12 cellular contexts compared by ENCODE assay signal in genomic region chr22:20922141-20922751, GRCh38. TPM values are rescaled to one million over a fixed set of nuclear protein-coding genes. Genes with fewer than 3 reads are reported as not detected.
DNase-seq lines count a peak whose midpoint lies in the region; ATAC-seq and TF ChIP-seq lines count a peak whose summit lies in the region.
"Had no signal": no experiment of that assay in that cellular context is flagged by ENCODE, and none has a peak within 500 bp of the region (broad histone marks: within the 10 kb centered on the region; RNA-seq: fewer than 3 reads in every experiment).

No MANE protein-coding gene starts in this region.

- H3K27me3 ChIP-seq in PC-9 (ENCODE audit: insufficient read depth, low read depth) (no peaks in the 10 kb centered on the region), smooth muscle cell (ENCODE audit: low read depth) (no peaks in the 10 kb centered on the region), brain microvascular endothelial cell (replicated peaks) (no peaks in the 10 kb centered on the region)

- no peak for DNase-seq in activated T-cell treated with anti-CD3 and anti-CD28 coated beads, Interleukin-2, amount 50 U/mL, for 72 hours
- DNase-seq in activated T-cell treated with anti-CD3 and anti-CD28 coated beads, Interleukin-2, amount 50 U/mL, for 48 hours, result no peak
- DNase-seq in PC-9, result no peak
- no peak for DNase-seq in effector memory CD8-positive, alpha-beta T cell
- no peak for DNase-seq in smooth muscle cell (lab: John Stamatoyannopoulos, UW; ENCODE audit: unreplicated experiment)
- no peak for DNase-seq in middle frontal gyrus (ENCODE audit: extremely low spot score, low spot score)
- no peak for DNase-seq in effector CD4-positive, alpha-beta T cell
- DNase-seq in brain microvascular endothelial cell, result no peak
- DNase-seq: amniotic stem cell; NCI-H1417 treated with DMSO at 0.1 percent for 48 hours; NCI-H446; stimulated activated CD4-positive, alpha-beta T cell treated with anti-CD3 and anti-CD28 coated beads, Interleukin-1b, Interleukin-23, amount 100 ng/mL, for 48 hours had no signal

- peaks cover 98% of the 10 kb centered on the region for H3K79me2 ChIP-seq in PC-9 (ENCODE audit: low read depth)
- peaks cover 100% of the 10 kb centered on the region for H3K79me2 ChIP-seq in smooth muscle cell (ENCODE audit: low read depth)

- no peaks in the 10 kb centered on the region for H3F3A ChIP-seq in PC-9 (ENCODE audit: insufficient read depth, low read depth)
- no peaks in the 10 kb centered on the region for H3F3A ChIP-seq in smooth muscle cell (ENCODE audit: low read depth)

- 64% methylated on average over 3 of the region's 3 CpGs for WGBS in smooth muscle cell (ENCODE audit: low lambda C conversion rate)

- TF ChIP-seq CTCF in PC-9 (conservative IDR thresholded peaks at IDR 0.05) (no peak), smooth muscle cell (IDR thresholded peaks at IDR 0.05; ENCODE audit: borderline replicate concordance, insufficient read depth, poor library complexity, severe bottlenecking) (no peak), brain microvascular endothelial cell (IDR thresholded peaks at IDR 0.05; ENCODE audit: low read depth, low read length, missing control alignments) (no peak)

- no peak overlapping the region for H3K9ac ChIP-seq in smooth muscle cell (ENCODE audit: low read depth)

- H3K4me2 ChIP-seq in PC-9 (peak overlapping the region; percentile 46), smooth muscle cell (peak overlapping the region; percentile 20)

- H3K9me3 Mint-ChIP-seq in activated T-cell treated with anti-CD3 and anti-CD28 coated beads, Interleukin-2, amount 50 U/mL, for 72 hours, result no peaks in the 10 kb centered on the region
- H3K9me3 Mint-ChIP-seq in effector memory CD8-positive, alpha-beta T cell, result no peaks in the 10 kb centered on the region

- in situ Hi-C loops in brain microvascular endothelial cell (cut with HindIII; ENCODE audit: low pct_ligation_motif_present, low sequenced_read_pairs), result no loop called here

- CTCF ChIA-PET in PC-9 (lab: Charles Lee), result no interaction called here

- H3K9me3 ChIP-seq in PC-9 (ENCODE audit: insufficient read depth, low read depth) (no peaks in the 10 kb centered on the region), smooth muscle cell (replicated peaks; ENCODE audit: low read depth) (no peaks in the 10 kb centered on the region)

- no peak overlapping the region for H2AFZ ChIP-seq in PC-9
- no peak overlapping the region for H2AFZ ChIP-seq in smooth muscle cell (ENCODE audit: low read depth)

- H3K4me3 ChIP-seq in PC-9 (no peak overlapping the region), smooth muscle cell (no peak overlapping the region), brain microvascular endothelial cell (ENCODE audit: low read depth, low read length) (no peak overlapping the region)

- intact Hi-C loops in PC-9 (cut with micrococcal nuclease; ENCODE audit: unreplicated experiment), result no loop called here

- ATAC-seq in activated T-cell treated with anti-CD3 and anti-CD28 coated beads, Interleukin-2, amount 50 U/mL, for 72 hours (replicated peaks in 1 of 2), result no peak
- no peak for ATAC-seq in effector memory CD8-positive, alpha-beta T cell (replicated peaks)

- POLR2A ChIA-PET in PC-9 (lab: Charles Lee; ENCODE audit: unreplicated experiment), result interaction anchor here (0.6 to 0.7 kb wide), 2 partner anchors 29 to 30 kb away, joined by 5 to 10 read pairs; no protein-coding TSS in a partner anchor

- no TSS peak for BruUV-seq in PC-9 (replicated peaks; lab: Mats Ljungman, UMichigan)

- peak overlapping the region; percentile 6 to 7 for H3K4me3 Mint-ChIP-seq in activated T-cell treated with anti-CD3 and anti-CD28 coated beads, Interleukin-2, amount 50 U/mL, for 72 hours
- peak overlapping the region; percentile 77 to 96 for H3K4me3 Mint-ChIP-seq in effector memory CD8-positive, alpha-beta T cell

- H3K27ac Mint-ChIP-seq in activated T-cell treated with anti-CD3 and anti-CD28 coated beads, Interleukin-2, amount 50 U/mL, for 72 hours, result peak overlapping the region; percentile 25
- peak overlapping the region; percentile 15 to 82 for H3K27ac Mint-ChIP-seq in effector memory CD8-positive, alpha-beta T cell

- peaks cover 59% of the 10 kb centered on the region for H3K4me1 Mint-ChIP-seq in activated T-cell treated with anti-CD3 and anti-CD28 coated beads, Interleukin-2, amount 50 U/mL, for 72 hours (ENCODE audit: low read depth)
- peaks cover 43 to 71% of the 10 kb centered on the region in 2 donors for H3K4me1 Mint-ChIP-seq in effector memory CD8-positive, alpha-beta T cell (ENCODE audit: low read depth in 2 of 2)

- H4K20me1 ChIP-seq in PC-9 (ENCODE audit: insufficient read depth), result peaks cover 74% of the 10 kb centered on the region
- peaks cover 95% of the 10 kb centered on the region for H4K20me1 ChIP-seq in smooth muscle cell (ENCODE audit: low read depth)

- H3K27ac ChIP-seq in PC-9 (no peak overlapping the region), smooth muscle cell (ENCODE audit: low read depth) (no peak overlapping the region), brain microvascular endothelial cell (no peak overlapping the region)

- H3K4me1 ChIP-seq in PC-9 (replicated peaks; ENCODE audit: insufficient read depth) (peaks cover 20% of the 10 kb centered on the region), smooth muscle cell (ENCODE audit: low read depth) (peaks cover 29% of the 10 kb centered on the region)

- H3K36me3 ChIP-seq in PC-9 (ENCODE audit: low read depth) (no peaks in the 10 kb centered on the region), smooth muscle cell (ENCODE audit: low read depth) (no peaks in the 10 kb centered on the region), brain microvascular endothelial cell (replicated peaks) (peaks cover 5% of the 10 kb centered on the region)

- no peaks in the 10 kb centered on the region for H3K27me3 Mint-ChIP-seq in activated T-cell treated with anti-CD3 and anti-CD28 coated beads, Interleukin-2, amount 50 U/mL, for 72 hours (ENCODE audit: low read depth)
- no peaks in the 10 kb centered on the region for H3K27me3 Mint-ChIP-seq in effector memory CD8-positive, alpha-beta T cell

- H3K36me3 Mint-ChIP-seq in activated T-cell treated with anti-CD3 and anti-CD28 coated beads, Interleukin-2, amount 50 U/mL, for 72 hours (ENCODE audit: insufficient read depth in 2 of 2), result peaks cover 10 to 11% of the 10 kb centered on the region in 2 donors
- H3K36me3 Mint-ChIP-seq in effector memory CD8-positive, alpha-beta T cell (ENCODE audit: insufficient read depth), result peaks cover 28% of the 10 kb centered on the region

- no peaks in the 10 kb centered on the region for H3K9me2 ChIP-seq in PC-9 (ENCODE audit: insufficient read depth)

RNA-seq across cellular contexts. Expression of gene CRKL, which starts 5.0 kb away (rescaled TPM):
- total RNA-seq in activated T-cell treated with anti-CD3 and anti-CD28 coated beads, Interleukin-2, amount 50 U/mL, for 72 hours, result 10 to 100 TPM; 70.4 to 71.5 TPM
- 45.8 and 49.7 TPM in 2 replicates for total RNA-seq in PC-9 (2021)
- 40.9 TPM in 2 replicates for total RNA-seq in smooth muscle cell
- polyA plus RNA-seq in smooth muscle cell, result 25.1 and 26.6 TPM in 2 replicates

RNA-seq across cellular contexts. Expression of gene AIFM3, which starts 44.8 kb away (rescaled TPM):
- total RNA-seq in activated T-cell treated with anti-CD3 and anti-CD28 coated beads, Interleukin-2, amount 50 U/mL, for 72 hours, result under 1 TPM in 1 of 2 donors, not detected in 1; 0.58 TPM
- total RNA-seq in PC-9 (2021) (6.9 and 7.4 TPM in 2 replicates), smooth muscle cell (0.85 and 0.94 TPM in 2 replicates)
- 0.13 TPM in 1 of 2 replicates, not detected in the other for polyA plus RNA-seq in smooth muscle cell

RNA-seq across cellular contexts. Expression of gene LZTR1, which starts 59.9 kb away (rescaled TPM):
- 10 to 100 TPM; 30.6 to 42.8 TPM for total RNA-seq in activated T-cell treated with anti-CD3 and anti-CD28 coated beads, Interleukin-2, amount 50 U/mL, for 72 hours
- total RNA-seq in PC-9 (2021) (23.2 and 23.4 TPM in 2 replicates), smooth muscle cell (28.1 and 34.2 TPM in 2 replicates)
- 43.9 and 49.7 TPM in 2 replicates for polyA plus RNA-seq in smooth muscle cell
